8 cellular contexts compared by ENCODE assay signal in genomic region chr12:68236421-68237059, GRCh38. TPM values are rescaled to one million over a fixed set of nuclear protein-coding genes. Genes with fewer than 3 reads are reported as not detected.
DNase-seq lines count a peak whose midpoint lies in the region; ATAC-seq and TF ChIP-seq lines count a peak whose summit lies in the region.

No MANE protein-coding gene starts in this region.

- no peaks in the 10 kb centered on the region for H3K79me2 ChIP-seq in neural progenitor cell (ENCODE audit: low read depth)

- intact Hi-C loops in prostate gland (cut with DNase I) = loop anchor here (5.0 kb wide), 1 partner anchor 81 kb away; no protein-coding TSS in a partner anchor

- TF ChIP-seq POLR2A in prostate gland (IDR thresholded peaks at IDR 0.05) = no peak

- no peak overlapping the region for H3K9ac ChIP-seq in neural progenitor cell

- peak; percentile 66 for ATAC-seq in GM19324 (IDR thresholded peaks at IDR 0.05; ENCODE audit: low FRiP score, unreplicated experiment)
- ATAC-seq in HG03457 (IDR thresholded peaks at IDR 0.05; ENCODE audit: unreplicated experiment) = peak; percentile 43
- ATAC-seq in HG03039 (IDR thresholded peaks at IDR 0.05; ENCODE audit: unreplicated experiment) = no peak

- H3F3A ChIP-seq in neural progenitor cell (ENCODE audit: low read depth) = no peaks in the 10 kb centered on the region

- peaks cover 35% of the 10 kb centered on the region for H3K4me1 Mint-ChIP-seq in neural progenitor cell

- H3K9me3 ChIP-seq in neural progenitor cell (ENCODE audit: low read depth) (no peaks in the 10 kb centered on the region), prostate gland (no peaks in the 10 kb centered on the region)

- H3K27ac ChIP-seq in neural progenitor cell = no peak overlapping the region
- no peak overlapping the region for H3K27ac ChIP-seq in prostate gland

- H3K4me2 ChIP-seq in neural progenitor cell = no peak overlapping the region

- H3K4me1 ChIP-seq in neural progenitor cell = peaks cover 5% of the 10 kb centered on the region
- H3K4me1 ChIP-seq in prostate gland (replicated peaks) = no peaks in the 10 kb centered on the region

- H4K20me1 ChIP-seq in neural progenitor cell (ENCODE audit: low read depth) = no peaks in the 10 kb centered on the region

- H3K9me3 Mint-ChIP-seq in neural progenitor cell = no peaks in the 10 kb centered on the region

- no peak overlapping the region for H3K4me3 Mint-ChIP-seq in neural progenitor cell

- H3K36me3 ChIP-seq in neural progenitor cell (no peaks in the 10 kb centered on the region), prostate gland (no peaks in the 10 kb centered on the region)

- H3K27me3 Mint-ChIP-seq in neural progenitor cell (ENCODE audit: insufficient read depth, low read depth) = peaks cover 10% of the 10 kb centered on the region

- H3K27ac Mint-ChIP-seq in neural progenitor cell = peak overlapping the region; percentile 84

- no peaks in the 10 kb centered on the region for H3K36me3 Mint-ChIP-seq in neural progenitor cell

- peak; percentile 50 for DNase-seq in COR-L47 (lab: John Stamatoyannopoulos, UW)
- peak; percentile 45 for DNase-seq in SW480 (ENCODE audit: low spot score)
- peak; percentile 57 for DNase-seq in central memory CD4-positive, alpha-beta T cell
- no peak for DNase-seq in neural progenitor cell (ENCODE audit: low spot score)
- DNase-seq in prostate gland (ENCODE audit: low spot score) = no peak

- no peak overlapping the region for H2AFZ ChIP-seq in neural progenitor cell (replicated peaks)

- H3K4me3 ChIP-seq in neural progenitor cell (no peak overlapping the region), prostate gland (peak overlapping the region in 1 of 2 donors; percentile 5)

- TF ChIP-seq CTCF in neural progenitor cell (IDR thresholded peaks at IDR 0.05) (no peak), prostate gland (IDR thresholded peaks at IDR 0.05) (no peak)

- H3K27me3 ChIP-seq in neural progenitor cell = no peaks in the 10 kb centered on the region
- no peaks in the 10 kb centered on the region for H3K27me3 ChIP-seq in prostate gland (replicated peaks; ENCODE audit: insufficient read depth)

- WGBS in prostate gland = 77% methylated on average over 8 of the region's 8 CpGs

RNA-seq across cellular contexts. Expression of gene IL26, which starts 10.9 kb away (rescaled TPM):
- not detected in 2 replicates for total RNA-seq in neural progenitor cell (ENCODE audit: low replicate concordance)
- total RNA-seq in prostate gland = not detected

RNA-seq across cellular contexts. Expression of gene IL22, which starts 16.9 kb away (rescaled TPM):
- total RNA-seq in neural progenitor cell (ENCODE audit: low replicate concordance) (not detected in 2 replicates), prostate gland (not detected)

Comparison
In these comparisons a context has a peak if more than half of its experiments do, and no peak if none do; other contexts are left out.
1. DNase-seq: peak in COR-L47 (single experiment), SW480 (single experiment) and central memory CD4-positive, alpha-beta T cell (single experiment); none in neural progenitor cell (single experiment) and prostate gland (single experiment).